In genomic region chr11:62859235-62859839, GRCh38 we compare ENCODE assay signal across 1 cellular context.
TF ChIP-seq lines count a peak whose summit lies in the region.
"Not testable (repeated sequence)": the region's sequence is repeated elsewhere in the genome, so short reads cannot be mapped to it uniquely, and the experiment has no call there.

No MANE protein-coding gene starts in this region.

TF ChIP-seq in K562, 482 proteins besides CTCF, POLR2A, EP300 and RAD21 (continued from another document):
- peak; percentile 53; the same call in 1 of the 2 replicates for TF ChIP-seq HINFP (tag; conservative IDR thresholded peaks at IDR 0.05; ENCODE audit: low read depth)
- TF ChIP-seq ZNF740 (CRISPR knock-in tag; IDR thresholded peaks at IDR 0.05): not testable (repeated sequence)
- peak in 1 of 2 experiments; percentile 82; a peak in 2 of 4 replicates for TF ChIP-seq ZNF740 (tag; IDR thresholded peaks at IDR 0.05)
- TF ChIP-seq ZNF586 (CRISPR knock-in tag; conservative IDR thresholded peaks at IDR 0.05): peak; percentile 58; the same call in 1 of the 2 replicates
- TF ChIP-seq ILK (tag; IDR thresholded peaks at IDR 0.05; ENCODE audit: borderline replicate concordance, low read depth): peak; percentile 53
- peak; percentile 97 for TF ChIP-seq ZNF592 (IDR thresholded peaks at IDR 0.05)
- TF ChIP-seq ZNF79 (CRISPR knock-in tag; IDR thresholded peaks at IDR 0.05; ENCODE audit: low read depth): peak; percentile 78; the same call in 1 of the 2 replicates
